ENCODE assay signal across 9 cellular contexts in genomic region chr7:40551685-40552576, GRCh38.
A peak's percentile ranks its signal among the peaks of the same experiment; 100 is the strongest.
DNase-seq lines count a peak whose midpoint lies in the region; ATAC-seq lines count a peak whose summit lies in the region.
"Had no signal": no experiment of that assay in that cellular context is flagged by ENCODE, and none has a peak within 500 bp of the region (broad histone marks: within the 10 kb centered on the region; RNA-seq: fewer than 3 reads in every experiment).

No MANE protein-coding gene starts in this region.

- H3K4me1 Mint-ChIP-seq in dendritic cell treated with granulocyte-macrophage colony-stimulating factor and Interleukin-4, amounts not matched to agents 40 ng/mL and 50 ng/mL, for 4 days (ENCODE audit: low read depth): peaks cover 5% of the 10 kb centered on the region

- H3K9me3 Mint-ChIP-seq in dendritic cell treated with granulocyte-macrophage colony-stimulating factor and Interleukin-4, amounts not matched to agents 40 ng/mL and 50 ng/mL, for 4 days: no peaks in the 10 kb centered on the region
- H3K9me3 Mint-ChIP-seq: brain had no signal

- H3K4me1 ChIP-seq in skeletal muscle satellite cell (ENCODE audit: control insufficient read depth, insufficient read depth, low read length): peaks cover 13% of the 10 kb centered on the region

- peak; percentile 79 for ATAC-seq in GM21529 (IDR thresholded peaks at IDR 0.05; ENCODE audit: unreplicated experiment)

- H3K27me3 ChIP-seq in skeletal muscle satellite cell (ENCODE audit: control insufficient read depth, insufficient read depth, low read length): no peaks in the 10 kb centered on the region

- H3K27me3 Mint-ChIP-seq in dendritic cell treated with granulocyte-macrophage colony-stimulating factor and Interleukin-4, amounts not matched to agents 40 ng/mL and 50 ng/mL, for 4 days: no peaks in the 10 kb centered on the region
- H3K27me3 Mint-ChIP-seq: brain had no signal

- peak overlapping the region; percentile 26 for H3K27ac Mint-ChIP-seq in dendritic cell treated with granulocyte-macrophage colony-stimulating factor and Interleukin-4, amounts not matched to agents 40 ng/mL and 50 ng/mL, for 4 days

- no peak overlapping the region for H3K4me3 Mint-ChIP-seq in dendritic cell treated with granulocyte-macrophage colony-stimulating factor and Interleukin-4, amounts not matched to agents 40 ng/mL and 50 ng/mL, for 4 days
- H3K4me3 Mint-ChIP-seq: brain had no signal

- no peak overlapping the region for H3K9ac ChIP-seq in skeletal muscle satellite cell (ENCODE audit: low read depth, low read length)

- H3K4me2 ChIP-seq in skeletal muscle satellite cell (ENCODE audit: low read length): peak overlapping the region; percentile 28

- H3K36me3 Mint-ChIP-seq in dendritic cell treated with granulocyte-macrophage colony-stimulating factor and Interleukin-4, amounts not matched to agents 40 ng/mL and 50 ng/mL, for 4 days (ENCODE audit: low read depth): no peaks in the 10 kb centered on the region
- H3K36me3 Mint-ChIP-seq: brain had no signal

- no peaks in the 10 kb centered on the region for H3K9me3 ChIP-seq in skeletal muscle satellite cell (replicated peaks; ENCODE audit: low read length)

- intact Hi-C loops in dendritic cell treated with granulocyte-macrophage colony-stimulating factor and Interleukin-4, amounts not matched to agents 40 ng/mL and 50 ng/mL, for 4 days (cut with micrococcal nuclease): no loop called here

- H3K4me3 ChIP-seq in skeletal muscle satellite cell (ENCODE audit: low read length): no peak overlapping the region

- peak; percentile 83 for DNase-seq in Daoy (ENCODE audit: low read depth)
- DNase-seq in HuH-7 (ENCODE audit: low spot score): peak; percentile 5
- no peak for DNase-seq in NCI-H1092 treated with DMSO at 0.1 percent for 48 hours (lab: John Stamatoyannopoulos, UW)
- no peak for DNase-seq in activated CD4-positive, alpha-beta T cell treated with anti-CD3 and anti-CD28 coated beads, Interleukin-2, amount 50 U/mL, for 48 hours
- no peak for DNase-seq in SW 1271 (lab: John Stamatoyannopoulos, UW)

- no peaks in the 10 kb centered on the region for H3K36me3 ChIP-seq in skeletal muscle satellite cell (ENCODE audit: insufficient read depth, low read length)

Comparison
In these comparisons a context has a peak if more than half of its experiments do, and no peak if none do; other contexts are left out.
1. DNase-seq: peak in Daoy (single experiment) and HuH-7 (single experiment); none in NCI-H1092 treated with DMSO at 0.1 percent for 48 hours (single experiment), activated CD4-positive, alpha-beta T cell treated with anti-CD3 and anti-CD28 coated beads, Interleukin-2, amount 50 U/mL, for 48 hours (0 of 2) and SW 1271 (0 of 2).